In genomic region chr12:31316964-31317363, GRCh38 we compare ENCODE assay signal across 9 cellular contexts. TPM values are rescaled to one million over a fixed set of nuclear protein-coding genes. Genes with fewer than 3 reads are reported as not detected.
DNase-seq lines count a peak whose midpoint lies in the region; ATAC-seq and TF ChIP-seq lines count a peak whose summit lies in the region.
"Had no signal": no experiment of that assay in that cellular context is flagged by ENCODE, and none has a peak within 500 bp of the region (broad histone marks: within the 10 kb centered on the region; RNA-seq: fewer than 3 reads in every experiment).

No MANE protein-coding gene starts in this region.

- H3K27ac ChIP-seq in dorsolateral prefrontal cortex (no peak overlapping the region), sigmoid colon (peak overlapping the region; percentile 21 to 55 (median 40))

- H3K4me2 ChIP-seq in Loucy (ENCODE audit: low read depth, low read length, poor library complexity, severe bottlenecking): peak overlapping the region; percentile 82

- ATAC-seq in GM19463 (IDR thresholded peaks at IDR 0.05; ENCODE audit: unreplicated experiment) (peak; percentile 29), GM21786 (IDR thresholded peaks at IDR 0.05; ENCODE audit: unreplicated experiment) (no peak)

- no peak for TF ChIP-seq CTCF in Loucy (conservative IDR thresholded peaks at IDR 0.05; ENCODE audit: low read length)
- no peak for TF ChIP-seq CTCF in dorsolateral prefrontal cortex (IDR thresholded peaks at IDR 0.05 in 54 of 56, conservative IDR thresholded peaks at IDR 0.05 in 2 of 56; ENCODE audit: low read depth in 1 of 56, partially characterized antibody in 56 of 56)
- TF ChIP-seq CTCF in sigmoid colon (IDR thresholded peaks at IDR 0.05): no peak

- H3K9ac ChIP-seq in Loucy (ENCODE audit: low read depth, low read length, poor library complexity, severe bottlenecking): peak overlapping the region; percentile 48

- H3K79me2 ChIP-seq in Loucy (ENCODE audit: insufficient read depth, low read length): peaks cover 100% of the 10 kb centered on the region

- WGBS in sigmoid colon, 2 donors: 20 to 38% methylated on average over 2 of the region's 2 CpGs

- H3K27me3 ChIP-seq in Loucy (ENCODE audit: insufficient read depth, low read length, poor library complexity, severe bottlenecking): no peaks in the 10 kb centered on the region
- H3K27me3 ChIP-seq in dorsolateral prefrontal cortex: peaks cover 0 to 68% (median 17%) of the 10 kb centered on the region in 45 donors
- H3K27me3 ChIP-seq in sigmoid colon: no peaks in the 10 kb centered on the region

- H3K4me1 ChIP-seq in Loucy (ENCODE audit: insufficient read depth, low read length, poor library complexity, severe bottlenecking): peaks cover 62% of the 10 kb centered on the region
- peaks cover 0 to 42% (median 28%) of the 10 kb centered on the region in 4 donors for H3K4me1 ChIP-seq in sigmoid colon

- no peak for TF ChIP-seq POLR2A in sigmoid colon (IDR thresholded peaks at IDR 0.05)

- intact Hi-C loops in dorsolateral prefrontal cortex (cut with DNase I) (no loop called here), sigmoid colon (cut with DNase I) (no loop called here)

- H3F3A ChIP-seq in Loucy (ENCODE audit: low read depth): no peaks in the 10 kb centered on the region

- no peaks in the 10 kb centered on the region for H3K9me3 ChIP-seq in Loucy (ENCODE audit: insufficient read depth, low read depth, low read length)
- no peaks in the 10 kb centered on the region for H3K9me3 ChIP-seq in sigmoid colon

- H3K36me3 ChIP-seq in Loucy (ENCODE audit: insufficient read depth, low read length) (peaks cover 3% of the 10 kb centered on the region; the same call in 1 of the 2 replicates), sigmoid colon (no peaks in the 10 kb centered on the region)

- no peak overlapping the region for H2AFZ ChIP-seq in Loucy (ENCODE audit: low read length)

- H4K20me1 ChIP-seq in Loucy (ENCODE audit: insufficient read depth, low read length, poor library complexity, severe bottlenecking): peaks cover 97% of the 10 kb centered on the region

- H3K9me2 ChIP-seq in Loucy (replicated peaks; ENCODE audit: low read depth, low read length): no peaks in the 10 kb centered on the region

- DNase-seq in dorsolateral prefrontal cortex: no peak
- DNase-seq in sigmoid colon: no peak
- no peak for DNase-seq in HPDE6-E6E7 (ENCODE audit: extremely low spot score)
- DNase-seq in NCI-H345 treated with DMSO at 0.1 percent for 48 hours (lab: John Stamatoyannopoulos, UW; ENCODE audit: unreplicated experiment): no peak
- DNase-seq: NCI-H345, posterior cingulate gyrus had no signal

- no peak for TF ChIP-seq EP300 in sigmoid colon (IDR thresholded peaks at IDR 0.05)

- H3K4me3 ChIP-seq in Loucy (ENCODE audit: low read length, poor library complexity, severe bottlenecking) (peak overlapping the region; percentile 97), dorsolateral prefrontal cortex (peak overlapping the region in 47 of 59 donors; percentile 3 to 58 (median 40)), sigmoid colon (peak overlapping the region in 3 of 4 donors; percentile 30 to 33 (median 31))

RNA-seq across cellular contexts. Expression of gene SINHCAF, which starts 9.0 kb away (rescaled TPM):
- total RNA-seq in dorsolateral prefrontal cortex: 1 to 10 TPM in 117 of 120 experiments, under 1 TPM in 3; 0.70 to 9.0 (median 3.2) TPM
- 10 to 100 TPM; 38.2 to 68.4 (median 51.8) TPM for total RNA-seq in sigmoid colon
- 10 to 100 TPM; 31.1 to 53.9 (median 51.7) TPM for polyA plus RNA-seq in sigmoid colon

Comparison
In these comparisons a context has a peak if more than half of its experiments do, and no peak if none do; other contexts are left out.
1. H3K4me3 ChIP-seq: peak in every context shown above with its lines; median percentile 97 in Loucy; 40 in dorsolateral prefrontal cortex; 31 in sigmoid colon.
2. H3K27ac ChIP-seq: peak in sigmoid colon (4 of 4); none in dorsolateral prefrontal cortex (0 of 59).